ENCODE assay signal across 1 cellular context in the genomic region with DNA sequence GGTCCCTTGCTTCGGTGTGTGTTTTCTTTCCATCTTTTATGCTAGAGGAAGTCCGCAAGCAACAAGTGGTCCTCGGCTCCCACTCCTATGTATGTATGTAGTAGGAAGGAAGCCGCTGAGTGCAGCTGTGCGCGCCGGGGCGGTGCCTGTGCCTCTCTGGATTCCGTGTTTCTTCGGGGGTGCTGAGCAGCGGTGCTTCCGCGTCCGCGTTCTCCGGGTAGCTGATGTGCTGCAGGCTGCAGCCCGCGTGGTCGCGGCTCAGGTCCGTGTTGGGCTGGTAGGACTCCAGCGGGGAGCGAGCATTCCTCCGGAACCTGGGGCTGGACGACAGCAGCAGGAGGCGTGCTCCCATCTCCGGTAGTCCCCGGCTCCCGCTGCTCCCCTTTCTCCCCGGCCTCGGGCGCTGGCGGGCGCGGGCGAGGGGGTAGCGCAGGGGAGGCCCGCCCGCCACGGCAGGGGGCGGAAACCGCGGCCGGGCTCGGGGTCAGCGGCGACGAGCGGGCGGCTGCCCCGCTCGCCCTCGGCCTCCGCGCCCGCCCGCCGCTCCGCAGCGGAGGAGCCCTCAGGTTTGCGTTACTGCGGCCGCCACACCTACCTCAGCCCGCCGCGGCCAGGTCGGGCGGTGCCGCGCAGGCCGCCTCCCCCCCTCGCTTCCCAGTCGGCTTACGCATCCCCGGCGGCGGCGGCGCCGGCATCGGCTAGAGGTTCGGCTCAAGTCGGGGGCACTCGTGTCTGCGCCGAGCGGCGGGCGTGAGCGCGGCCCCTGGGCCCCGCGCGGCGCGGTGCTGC.
TF ChIP-seq lines count a peak whose summit lies in the region.

No MANE protein-coding gene starts in this region.

TF ChIP-seq in WTC11, 78 proteins besides CTCF, POLR2A, EP300 and RAD21 (continued from another document):
- TF ChIP-seq, protein P1, sequence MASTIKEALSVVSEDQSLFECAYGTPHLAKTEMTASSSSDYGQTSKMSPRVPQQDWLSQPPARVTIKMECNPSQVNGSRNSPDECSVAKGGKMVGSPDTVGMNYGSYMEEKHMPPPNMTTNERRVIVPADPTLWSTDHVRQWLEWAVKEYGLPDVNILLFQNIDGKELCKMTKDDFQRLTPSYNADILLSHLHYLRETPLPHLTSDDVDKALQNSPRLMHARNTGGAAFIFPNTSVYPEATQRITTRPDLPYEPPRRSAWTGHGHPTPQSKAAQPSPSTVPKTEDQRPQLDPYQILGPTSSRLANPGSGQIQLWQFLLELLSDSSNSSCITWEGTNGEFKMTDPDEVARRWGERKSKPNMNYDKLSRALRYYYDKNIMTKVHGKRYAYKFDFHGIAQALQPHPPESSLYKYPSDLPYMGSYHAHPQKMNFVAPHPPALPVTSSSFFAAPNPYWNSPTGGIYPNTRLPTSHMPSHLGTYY (CRISPR knock-in tag; IDR thresholded peaks at IDR 0.05) = no peak
- TF ChIP-seq SP1 (CRISPR knock-in tag; conservative IDR thresholded peaks at IDR 0.05) (0 out of 2 replicates have a peak, but pooled peaks have one; percentile 8), ATF1 (CRISPR knock-in tag; IDR thresholded peaks at IDR 0.05) (no peak), CREM (CRISPR knock-in tag; IDR thresholded peaks at IDR 0.05) (no peak; the same call in 1 of the 2 replicates), SOX15 (CRISPR knock-in tag; IDR thresholded peaks at IDR 0.05) (no peak), SMAD3 (CRISPR knock-in tag; IDR thresholded peaks at IDR 0.05; ENCODE audit: borderline replicate concordance) (peak; percentile 69; the same call in 1 of the 2 replicates)
- TF ChIP-seq, protein P2, sequence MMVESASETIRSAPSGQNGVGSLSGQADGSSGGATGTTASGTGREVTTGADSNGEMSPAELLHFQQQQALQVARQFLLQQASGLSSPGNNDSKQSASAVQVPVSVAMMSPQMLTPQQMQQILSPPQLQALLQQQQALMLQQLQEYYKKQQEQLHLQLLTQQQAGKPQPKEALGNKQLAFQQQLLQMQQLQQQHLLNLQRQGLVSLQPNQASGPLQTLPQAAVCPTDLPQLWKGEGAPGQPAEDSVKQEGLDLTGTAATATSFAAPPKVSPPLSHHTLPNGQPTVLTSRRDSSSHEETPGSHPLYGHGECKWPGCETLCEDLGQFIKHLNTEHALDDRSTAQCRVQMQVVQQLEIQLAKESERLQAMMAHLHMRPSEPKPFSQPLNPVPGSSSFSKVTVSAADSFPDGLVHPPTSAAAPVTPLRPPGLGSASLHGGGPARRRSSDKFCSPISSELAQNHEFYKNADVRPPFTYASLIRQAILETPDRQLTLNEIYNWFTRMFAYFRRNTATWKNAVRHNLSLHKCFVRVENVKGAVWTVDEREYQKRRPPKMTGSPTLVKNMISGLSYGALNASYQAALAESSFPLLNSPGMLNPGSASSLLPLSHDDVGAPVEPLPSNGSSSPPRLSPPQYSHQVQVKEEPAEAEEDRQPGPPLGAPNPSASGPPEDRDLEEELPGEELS (CRISPR knock-in tag; IDR thresholded peaks at IDR 0.05) = peak; percentile 22
